ENCODE assay signal across 19 cellular contexts in genomic region chr3:184231671-184232070, GRCh38. TPM values are rescaled to one million over a fixed set of nuclear protein-coding genes. Genes with fewer than 3 reads are reported as not detected.
DNase-seq lines count a peak whose midpoint lies in the region; ATAC-seq and TF ChIP-seq lines count a peak whose summit lies in the region.
"Had no signal": no experiment of that assay in that cellular context is flagged by ENCODE, and none has a peak within 500 bp of the region (broad histone marks: within the 10 kb centered on the region; RNA-seq: fewer than 3 reads in every experiment).

No MANE protein-coding gene starts in this region.

- ATAC-seq in stimulated activated effector memory CD8-positive, alpha-beta T cell treated with anti-CD3 and anti-CD28 coated beads, Interleukin-12 subunit alpha, Interleukin-12 subunit beta, amount 100 ng/mL, for 72 hours = no peak
- no peak for ATAC-seq in HG03039 (IDR thresholded peaks at IDR 0.05; ENCODE audit: unreplicated experiment)
- ATAC-seq: HCT116, K562, PC-3 had no signal

- no peak overlapping the region for H3K9ac ChIP-seq in endodermal cell (ENCODE audit: extremely low read depth, low read length, poor library complexity, severe bottlenecking)
- H3K9ac ChIP-seq: parathyroid adenoma, SK-N-SH had no signal

- no peak overlapping the region for H3K27ac ChIP-seq in endodermal cell (ENCODE audit: low read depth, low read length)
- H3K27ac ChIP-seq: suprapubic skin had no signal

- H3K9me3 Mint-ChIP-seq in activated naive CD4-positive, alpha-beta T cell treated with anti-CD3 and anti-CD28 coated beads, Interleukin-2, amount 10 ng/mL, durations not matched to agents 7 days and 5 days = no peaks in the 10 kb centered on the region
- H3K9me3 Mint-ChIP-seq in endodermal cell = no peaks in the 10 kb centered on the region
- H3K9me3 Mint-ChIP-seq in stimulated activated effector memory CD8-positive, alpha-beta T cell treated with anti-CD3 and anti-CD28 coated beads, Interleukin-12 subunit alpha, Interleukin-12 subunit beta, amount 100 ng/mL, for 72 hours = no peaks in the 10 kb centered on the region

- TF ChIP-seq CTCF in endodermal cell (conservative IDR thresholded peaks at IDR 0.05) = no peak

- H3K4me3 ChIP-seq in endodermal cell (ENCODE audit: low read length) = no peak overlapping the region
- H3K4me3 ChIP-seq: K562 had no signal

- H3K4me1 Mint-ChIP-seq in activated naive CD4-positive, alpha-beta T cell treated with anti-CD3 and anti-CD28 coated beads, Interleukin-2, amount 10 ng/mL, durations not matched to agents 7 days and 5 days = peaks cover 9% of the 10 kb centered on the region
- H3K4me1 Mint-ChIP-seq in endodermal cell = peaks cover 9% of the 10 kb centered on the region
- peaks cover 15% of the 10 kb centered on the region for H3K4me1 Mint-ChIP-seq in stimulated activated effector memory CD8-positive, alpha-beta T cell treated with anti-CD3 and anti-CD28 coated beads, Interleukin-12 subunit alpha, Interleukin-12 subunit beta, amount 100 ng/mL, for 72 hours

- WGBS in endodermal cell (ENCODE audit: insufficient coverage in 1 of 2, insufficient read length in 1 of 2), 2 experiments = 65 to 82% methylated on average over 2 to 3 of the region's 3 CpGs

- H3K27me3 ChIP-seq in endodermal cell (ENCODE audit: control insufficient read depth, insufficient read depth, low read length, poor library complexity, severe bottlenecking) = peaks cover 84% of the 10 kb centered on the region

- H3K36me3 Mint-ChIP-seq in activated naive CD4-positive, alpha-beta T cell treated with anti-CD3 and anti-CD28 coated beads, Interleukin-2, amount 10 ng/mL, durations not matched to agents 7 days and 5 days = no peaks in the 10 kb centered on the region
- H3K36me3 Mint-ChIP-seq in endodermal cell (ENCODE audit: low read depth) = no peaks in the 10 kb centered on the region
- H3K36me3 Mint-ChIP-seq in stimulated activated effector memory CD8-positive, alpha-beta T cell treated with anti-CD3 and anti-CD28 coated beads, Interleukin-12 subunit alpha, Interleukin-12 subunit beta, amount 100 ng/mL, for 72 hours = no peaks in the 10 kb centered on the region

- in situ Hi-C loops in KBM-7 (cut with MboI; ENCODE audit: low pct_unique_long_range_greater_than_20kb, low sequenced_read_pairs) = no loop called here

- H3K36me3 ChIP-seq in endodermal cell (ENCODE audit: control insufficient read depth, insufficient read depth, low read length) = no peaks in the 10 kb centered on the region
- H3K36me3 ChIP-seq: suprapubic skin had no signal

- peak overlapping the region; percentile 31 for H3K4me3 Mint-ChIP-seq in activated naive CD4-positive, alpha-beta T cell treated with anti-CD3 and anti-CD28 coated beads, Interleukin-2, amount 10 ng/mL, durations not matched to agents 7 days and 5 days
- peak overlapping the region; percentile 47 for H3K4me3 Mint-ChIP-seq in endodermal cell
- peak overlapping the region; percentile 55 for H3K4me3 Mint-ChIP-seq in stimulated activated effector memory CD8-positive, alpha-beta T cell treated with anti-CD3 and anti-CD28 coated beads, Interleukin-12 subunit alpha, Interleukin-12 subunit beta, amount 100 ng/mL, for 72 hours

- DNase-seq in activated naive CD4-positive, alpha-beta T cell treated with anti-CD3 and anti-CD28 coated beads, Interleukin-2, amount 10 ng/mL, durations not matched to agents 7 days and 5 days = no peak
- no peak for DNase-seq in activated naive CD4-positive, alpha-beta T cell treated with Interleukin-2 at 50 U/mL for 16 hours
- DNase-seq in NCI-H69 (lab: John Stamatoyannopoulos, UW) = peak; percentile 35
- DNase-seq in endodermal cell = no peak
- no peak for DNase-seq in stimulated activated effector memory CD8-positive, alpha-beta T cell treated with anti-CD3 and anti-CD28 coated beads, Interleukin-12 subunit alpha, Interleukin-12 subunit beta, amount 100 ng/mL, for 72 hours (ENCODE audit: low spot score in 2 of 2)
- DNase-seq in KBM-7 = no peak
- no peak for DNase-seq in AG08395 (ENCODE audit: low spot score)
- DNase-seq: effector CD8-positive, alpha-beta T cell; foreskin fibroblast; PC-3; SK-N-SH; stimulated activated CD4-positive, alpha-beta T cell treated with anti-CD3 and anti-CD28 coated beads, Interleukin-12 subunit alpha, Interleukin-12 subunit beta, amount 100 ng/mL, for 4 hours had no signal

- H3K4me1 ChIP-seq in endodermal cell (ENCODE audit: control insufficient read depth, insufficient read depth, low read length) = peaks cover 3% of the 10 kb centered on the region

- H3K27ac Mint-ChIP-seq in activated naive CD4-positive, alpha-beta T cell treated with anti-CD3 and anti-CD28 coated beads, Interleukin-2, amount 10 ng/mL, durations not matched to agents 7 days and 5 days = no peak overlapping the region
- H3K27ac Mint-ChIP-seq in endodermal cell = no peak overlapping the region
- H3K27ac Mint-ChIP-seq in stimulated activated effector memory CD8-positive, alpha-beta T cell treated with anti-CD3 and anti-CD28 coated beads, Interleukin-12 subunit alpha, Interleukin-12 subunit beta, amount 100 ng/mL, for 72 hours = no peak overlapping the region

- peaks cover 84% of the 10 kb centered on the region for H3K27me3 Mint-ChIP-seq in activated naive CD4-positive, alpha-beta T cell treated with anti-CD3 and anti-CD28 coated beads, Interleukin-2, amount 10 ng/mL, durations not matched to agents 7 days and 5 days
- peaks cover 79% of the 10 kb centered on the region for H3K27me3 Mint-ChIP-seq in endodermal cell (ENCODE audit: insufficient read depth)

- no peaks in the 10 kb centered on the region for H3K9me3 ChIP-seq in endodermal cell (ENCODE audit: control insufficient read depth, low read length)
- H3K9me3 ChIP-seq: SK-N-SH, suprapubic skin had no signal

- CTCF ChIA-PET in activated naive CD4-positive, alpha-beta T cell treated with anti-CD3 and anti-CD28 coated beads, Interleukin-2, amount 10 ng/mL, durations not matched to agents 7 days and 5 days (lab: Charles Lee) = interaction anchor here (0.5 kb wide), 1 partner anchor 20 kb away, joined by 3 read pairs; no protein-coding TSS in a partner anchor

RNA-seq across cellular contexts. Expression of gene VWA5B2, which starts 2.3 kb away (rescaled TPM):
- under 1 TPM; 0.62 to 0.97 TPM for total RNA-seq in endodermal cell
- polyA plus RNA-seq in endodermal cell (2013, experiment 1 of 2) = 0.18 TPM
- 0.21 TPM for polyA plus RNA-seq in endodermal cell (2013, experiment 2 of 2)
- polyA plus RNA-seq: K562 had no signal

RNA-seq across cellular contexts. Expression of gene ALG3, which starts 17.1 kb away (rescaled TPM):
- total RNA-seq in endodermal cell = 10 to 100 TPM; 37.3 to 42.5 TPM
- polyA plus RNA-seq in endodermal cell (2013, experiment 1 of 2) = 36.7 TPM
- 27.1 TPM for polyA plus RNA-seq in endodermal cell (2013, experiment 2 of 2)

RNA-seq across cellular contexts. Expression of gene EEF1AKMT4, which starts 17.8 kb away (rescaled TPM):
- total RNA-seq in endodermal cell = 1 to 10 TPM; 4.5 to 5.2 TPM
- polyA plus RNA-seq in endodermal cell (2013, experiment 1 of 2) = 3.1 TPM
- 1.9 TPM for polyA plus RNA-seq in endodermal cell (2013, experiment 2 of 2)

RNA-seq across cellular contexts. Expression of gene CAMK2N2, which starts 29.7 kb away (rescaled TPM):
- total RNA-seq in endodermal cell = 1 to 10 TPM in 1 of 2 donors, under 1 TPM in 1; 0.33 to 1.8 TPM
- 4.8 TPM for polyA plus RNA-seq in endodermal cell (2013, experiment 1 of 2)
- polyA plus RNA-seq in endodermal cell (2013, experiment 2 of 2) = 3.8 TPM
- total RNA-seq: lung microvascular endothelial cell, NCI-H460, suprapubic skin had no signal

RNA-seq across cellular contexts. Expression of gene ECE2, which starts 44.2 kb away (rescaled TPM):
- total RNA-seq in endodermal cell = not detected
- not detected for polyA plus RNA-seq in endodermal cell (2013, experiment 1 of 2)
- not detected for polyA plus RNA-seq in endodermal cell (2013, experiment 2 of 2)
- total RNA-seq: K562, lung microvascular endothelial cell, NCI-H460, PC-3, suprapubic skin had no signal
- polyA plus RNA-seq: K562 had no signal
